ENCODE assay signal across 8 cellular contexts in the genomic region with DNA sequence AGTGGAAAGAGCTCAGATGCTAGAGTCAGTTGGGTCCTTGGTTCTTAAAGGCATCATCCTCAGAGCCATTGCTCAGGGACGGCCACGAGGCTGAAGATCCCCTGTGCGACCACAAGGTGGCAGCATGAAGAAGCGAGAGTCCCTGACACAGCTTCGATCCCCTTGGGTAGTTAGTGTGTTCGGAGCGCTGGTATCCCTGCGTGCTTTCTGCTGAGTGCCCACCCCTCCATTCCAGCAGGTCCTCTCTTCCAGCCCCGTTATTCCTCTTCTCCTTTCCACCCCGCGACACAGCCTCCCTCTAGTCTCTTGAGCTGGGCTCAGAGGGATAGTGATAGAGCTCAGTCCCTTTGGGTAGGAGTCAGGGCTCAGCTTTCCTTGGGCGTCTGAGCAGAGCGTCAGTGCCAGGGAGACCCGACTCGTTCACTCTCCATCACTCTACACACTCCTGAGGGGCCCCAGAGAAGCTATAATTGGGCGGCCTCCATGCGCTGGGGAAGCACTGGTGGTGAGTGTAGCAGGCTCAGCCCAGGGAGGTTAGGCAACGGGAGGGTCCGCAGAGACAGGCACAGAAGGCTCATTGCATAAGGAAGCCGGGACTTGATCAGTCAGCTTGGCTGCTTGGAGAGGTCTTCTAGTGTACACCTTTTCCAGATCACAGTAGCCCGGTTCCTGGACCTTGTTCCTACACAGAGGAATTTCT. TPM values are rescaled to one million over a fixed set of nuclear protein-coding genes. Genes with fewer than 3 reads are reported as not detected.
DNase-seq lines count a peak whose midpoint lies in the region; FAIRE-seq and TF ChIP-seq lines count a peak whose summit lies in the region.

A gene with protein sequence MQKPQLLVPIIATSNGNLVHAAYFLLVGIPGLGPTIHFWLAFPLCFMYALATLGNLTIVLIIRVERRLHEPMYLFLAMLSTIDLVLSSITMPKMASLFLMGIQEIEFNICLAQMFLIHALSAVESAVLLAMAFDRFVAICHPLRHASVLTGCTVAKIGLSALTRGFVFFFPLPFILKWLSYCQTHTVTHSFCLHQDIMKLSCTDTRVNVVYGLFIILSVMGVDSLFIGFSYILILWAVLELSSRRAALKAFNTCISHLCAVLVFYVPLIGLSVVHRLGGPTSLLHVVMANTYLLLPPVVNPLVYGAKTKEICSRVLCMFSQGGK (plus strand): TSS at position 516 of the 700 bp plus-strand sequence. CDS start 2,314 bp downstream, outside the sequence.

- no peaks in the 10 kb centered on the region for H3K27me3 ChIP-seq in MM.1S (replicated peaks; ENCODE audit: insufficient read depth, low read length)

- no peak for FAIRE-seq in urothelium cell line (lab: Jason Lieb, UNC)

- H3K4me3 ChIP-seq in GM12864 (ENCODE audit: low read depth, low read length): no peak within 1 kb of the TSS
- H3K4me3 ChIP-seq in MM.1S (ENCODE audit: low read length): peak within 1 kb of the TSS; percentile 40; the same call in 1 of the 2 replicates

- DNase-seq in GM12864 (ENCODE audit: low read depth) (peak; percentile 25), HEK293T (ENCODE audit: extremely low spot score) (peak; percentile 80), MM.1S (peak; percentile 71), SK-N-DZ (ENCODE audit: low spot score) (peak; percentile 63), cardiac septum (ENCODE audit: low spot score) (peak; percentile 82), progenitor cell of endocrine pancreas (ENCODE audit: low spot score, unreplicated experiment) (peak; percentile 67), urothelium cell line (ENCODE audit: low spot score) (peak; percentile 82)
- peak; percentile 76 for DNase-seq in activated naive CD4-positive, alpha-beta T cell treated with anti-CD3 and anti-CD28 coated beads, Interleukin-2, amount 10 ng/mL, durations not matched to agents 7 days and 5 days

- H3K9ac ChIP-seq in MM.1S (ENCODE audit: low read length): 0 out of 2 replicates have a peak within 1 kb of the TSS, but pooled peaks have one; percentile 22

- H4K20me1 ChIP-seq in MM.1S (ENCODE audit: insufficient read depth, low read length): no peaks in the 10 kb centered on the region

- peak within 1 kb of the TSS; percentile 70 for H2AFZ ChIP-seq in MM.1S (ENCODE audit: low read length)

- H3K4me1 ChIP-seq in MM.1S (ENCODE audit: low read length): no peaks in the 10 kb centered on the region

- H3K27me3 Mint-ChIP-seq in activated naive CD4-positive, alpha-beta T cell treated with anti-CD3 and anti-CD28 coated beads, Interleukin-2, amount 10 ng/mL, durations not matched to agents 7 days and 5 days: no peaks in the 10 kb centered on the region
- H3K27me3 Mint-ChIP-seq in progenitor cell of endocrine pancreas: peaks cover 4% of the 10 kb centered on the region

- no peaks in the 10 kb centered on the region for H3K9me3 ChIP-seq in MM.1S (replicated peaks; ENCODE audit: insufficient read depth, low read length)

- H3K79me2 ChIP-seq in MM.1S (ENCODE audit: low read length): no peaks in the 10 kb centered on the region

- no peaks in the 10 kb centered on the region for H3F3A ChIP-seq in MM.1S (ENCODE audit: insufficient read depth, low read length)

- TF ChIP-seq CTCF in GM12864 (IDR thresholded peaks at IDR 0.05; ENCODE audit: low read depth, low read length, missing control alignments) (peak; percentile 97), MM.1S (IDR thresholded peaks at IDR 0.05; ENCODE audit: low read length) (peak; percentile 89), progenitor cell of endocrine pancreas (IDR thresholded peaks at IDR 0.05; ENCODE audit: unreplicated experiment) (peak; percentile 90)

- H3K4me1 Mint-ChIP-seq in activated naive CD4-positive, alpha-beta T cell treated with anti-CD3 and anti-CD28 coated beads, Interleukin-2, amount 10 ng/mL, durations not matched to agents 7 days and 5 days: no peaks in the 10 kb centered on the region
- H3K4me1 Mint-ChIP-seq in progenitor cell of endocrine pancreas (ENCODE audit: low read depth): no peaks in the 10 kb centered on the region

- CTCF ChIA-PET in HEK293T (lab: Yijun Ruan, JAX): interaction anchor here (0.5 to 2.2 kb wide), 13 partner anchors 9 to 1724 kb away, joined by 3 to 15 read pairs (median 4); no protein-coding TSS in a partner anchor
- CTCF ChIA-PET in activated naive CD4-positive, alpha-beta T cell treated with anti-CD3 and anti-CD28 coated beads, Interleukin-2, amount 10 ng/mL, durations not matched to agents 7 days and 5 days (lab: Charles Lee): interaction anchor here (0.6 to 2.8 kb wide), 17 partner anchors 10 to 1479 kb away, joined by 3 to 34 read pairs (median 4); a partner anchor contains a TSS

- H3K27ac ChIP-seq in MM.1S (ENCODE audit: low read length): no peak within 1 kb of the TSS

- no peaks in the 10 kb centered on the region for H3K9me2 ChIP-seq in MM.1S (replicated peaks; ENCODE audit: insufficient read depth, low read length)

- no peak within 1 kb of the TSS for H3K4me3 Mint-ChIP-seq in activated naive CD4-positive, alpha-beta T cell treated with anti-CD3 and anti-CD28 coated beads, Interleukin-2, amount 10 ng/mL, durations not matched to agents 7 days and 5 days
- H3K4me3 Mint-ChIP-seq in progenitor cell of endocrine pancreas (ENCODE audit: low read depth): no peak within 1 kb of the TSS

- H3K9me3 Mint-ChIP-seq in activated naive CD4-positive, alpha-beta T cell treated with anti-CD3 and anti-CD28 coated beads, Interleukin-2, amount 10 ng/mL, durations not matched to agents 7 days and 5 days: no peaks in the 10 kb centered on the region
- H3K9me3 Mint-ChIP-seq in progenitor cell of endocrine pancreas (ENCODE audit: low read depth): no peaks in the 10 kb centered on the region

- peak within 1 kb of the TSS; percentile 76 for H3K4me2 ChIP-seq in MM.1S (ENCODE audit: low read depth, low read length)

- POLR2A ChIA-PET in HEK293T (lab: Yijun Ruan, JAX): interaction anchor here (0.5 to 1.8 kb wide), 2 partner anchors 29 to 53 kb away, joined by 3 to 6 read pairs; a partner anchor contains a TSS

- H3K36me3 Mint-ChIP-seq in activated naive CD4-positive, alpha-beta T cell treated with anti-CD3 and anti-CD28 coated beads, Interleukin-2, amount 10 ng/mL, durations not matched to agents 7 days and 5 days: no peaks in the 10 kb centered on the region
- H3K36me3 Mint-ChIP-seq in progenitor cell of endocrine pancreas (ENCODE audit: insufficient read depth): no peaks in the 10 kb centered on the region

- intact Hi-C loops in cardiac septum (cut with DNase I): loop anchor here (1.0 kb wide), 1 partner anchor 189 kb away; no protein-coding TSS in a partner anchor

- no peaks in the 10 kb centered on the region for H3K36me3 ChIP-seq in MM.1S (replicated peaks; ENCODE audit: insufficient read depth, low read length)

- H3K27ac Mint-ChIP-seq in activated naive CD4-positive, alpha-beta T cell treated with anti-CD3 and anti-CD28 coated beads, Interleukin-2, amount 10 ng/mL, durations not matched to agents 7 days and 5 days: no peak within 1 kb of the TSS
- H3K27ac Mint-ChIP-seq in progenitor cell of endocrine pancreas: no peak within 1 kb of the TSS

TF ChIP-seq in HEK293T, 16 proteins besides CTCF, POLR2A, EP300 and RAD21:
- TF ChIP-seq L3MBTL2 (conservative IDR thresholded peaks at IDR 0.05): no peak
- TF ChIP-seq LEF1 (IDR thresholded peaks at IDR 0.05; ENCODE audit: borderline replicate concordance): no peak
- no peak for TF ChIP-seq SUZ12 (IDR thresholded peaks at IDR 0.05)
- TF ChIP-seq HDGF (IDR thresholded peaks at IDR 0.05; ENCODE audit: borderline replicate concordance): no peak
- TF ChIP-seq CTBP1 (IDR thresholded peaks at IDR 0.05; ENCODE audit: borderline replicate concordance): no peak
- TF ChIP-seq, protein P1, sequence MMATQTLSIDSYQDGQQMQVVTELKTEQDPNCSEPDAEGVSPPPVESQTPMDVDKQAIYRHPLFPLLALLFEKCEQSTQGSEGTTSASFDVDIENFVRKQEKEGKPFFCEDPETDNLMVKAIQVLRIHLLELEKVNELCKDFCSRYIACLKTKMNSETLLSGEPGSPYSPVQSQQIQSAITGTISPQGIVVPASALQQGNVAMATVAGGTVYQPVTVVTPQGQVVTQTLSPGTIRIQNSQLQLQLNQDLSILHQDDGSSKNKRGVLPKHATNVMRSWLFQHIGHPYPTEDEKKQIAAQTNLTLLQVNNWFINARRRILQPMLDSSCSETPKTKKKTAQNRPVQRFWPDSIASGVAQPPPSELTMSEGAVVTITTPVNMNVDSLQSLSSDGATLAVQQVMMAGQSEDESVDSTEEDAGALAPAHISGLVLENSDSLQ (IDR thresholded peaks at IDR 0.05): no peak

RNA-seq across cellular contexts. Expression of the gene that starts here (rescaled TPM):
- polyA plus RNA-seq in SK-N-DZ (2014; cell fraction: cytosol; rRNA removed): not detected in 2 replicates
- not detected in 2 replicates for polyA plus RNA-seq in SK-N-DZ (2014; cell fraction: nucleus; rRNA removed)
- total RNA-seq in cardiac septum: not detected
- total RNA-seq in progenitor cell of endocrine pancreas: not detected in 2 replicates

Comparison
In these comparisons a context has a peak if more than half of its experiments do, and no peak if none do; other contexts are left out.
1. Peak in DNase-seq in cardiac septum; RNA of the gene not detected or under 1 TPM.
2. Peak in DNase-seq in progenitor cell of endocrine pancreas; RNA of the gene not detected or under 1 TPM.
3. DNase-seq: peak in every context shown above with its lines; median percentile 82 in cardiac septum; 82 in urothelium cell line; 80 in HEK293T; 76 in activated naive CD4-positive, alpha-beta T cell treated with anti-CD3 and anti-CD28 coated beads, Interleukin-2, amount 10 ng/mL, durations not matched to agents 7 days and 5 days; 71 in MM.1S; 67 in progenitor cell of endocrine pancreas; 63 in SK-N-DZ; 25 in GM12864.